12 cellular contexts compared by ENCODE assay signal in the genomic region with DNA sequence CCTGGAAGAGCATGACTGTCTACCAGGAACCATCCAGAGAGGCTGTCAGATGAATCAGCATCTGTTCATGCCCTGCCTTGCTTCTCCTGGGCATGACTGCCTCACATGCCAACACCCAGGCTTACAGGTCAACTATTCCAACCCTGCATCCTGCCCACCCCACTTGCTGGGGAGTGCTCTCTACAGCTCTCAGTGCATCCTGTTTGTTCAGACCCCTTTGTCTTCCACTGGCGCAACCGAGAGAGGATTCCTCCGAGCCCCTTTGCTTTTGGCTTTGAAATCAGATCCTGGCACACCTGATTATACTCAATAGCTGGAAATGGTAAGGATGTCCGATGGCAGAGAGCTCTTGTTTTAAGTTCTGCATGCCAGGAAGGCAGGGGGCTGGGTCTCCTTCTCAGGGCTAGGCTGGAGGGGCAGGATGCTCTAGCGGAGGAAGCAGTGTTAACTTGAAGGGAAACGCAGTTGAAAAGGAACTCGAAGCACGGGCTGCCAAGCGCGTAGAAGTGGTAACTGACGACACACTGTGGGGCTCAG.
DNase-seq lines count a peak whose midpoint lies in the region; ATAC-seq and TF ChIP-seq lines count a peak whose summit lies in the region.
"Had no signal": no experiment of that assay in that cellular context is flagged by ENCODE, and none has a peak within 500 bp of the region (broad histone marks: within the 10 kb centered on the region; RNA-seq: fewer than 3 reads in every experiment).

No MANE protein-coding gene starts in this region.

- H3K27me3 Mint-ChIP-seq in activated naive CD8-positive, alpha-beta T cell treated with anti-CD3 and anti-CD28 coated beads, Interleukin-2, amount 50 U/mL, for 24 hours, result no peaks in the 10 kb centered on the region

- H3K27me3 ChIP-seq in parathyroid adenoma (ENCODE audit: control insufficient read depth, insufficient read depth, low read length), result no peaks in the 10 kb centered on the region
- H3K27me3 ChIP-seq: ovary had no signal

- peaks cover 37% of the 10 kb centered on the region for H3K4me1 Mint-ChIP-seq in activated naive CD8-positive, alpha-beta T cell treated with anti-CD3 and anti-CD28 coated beads, Interleukin-2, amount 50 U/mL, for 24 hours

- ATAC-seq in GM18868 (IDR thresholded peaks at IDR 0.05; ENCODE audit: unreplicated experiment) (peak; percentile 22), HG02798 (IDR thresholded peaks at IDR 0.05; ENCODE audit: poor library complexity, unreplicated experiment) (peak; percentile 6), GM18517 (IDR thresholded peaks at IDR 0.05; ENCODE audit: unreplicated experiment) (no peak), HG03280 (IDR thresholded peaks at IDR 0.05; ENCODE audit: unreplicated experiment) (no peak), HG02571 (IDR thresholded peaks at IDR 0.05; ENCODE audit: unreplicated experiment) (no peak)
- peak; percentile 54 for ATAC-seq in activated naive CD8-positive, alpha-beta T cell treated with anti-CD3 and anti-CD28 coated beads, Interleukin-2, amount 50 U/mL, for 24 hours

- H3K4me1 ChIP-seq in parathyroid adenoma, result no peaks in the 10 kb centered on the region

- no peaks in the 10 kb centered on the region for H3K9me3 ChIP-seq in parathyroid adenoma (ENCODE audit: control insufficient read depth, low read length)
- H3K9me3 ChIP-seq: ovary had no signal

- no peaks in the 10 kb centered on the region for H3K79me2 ChIP-seq in parathyroid adenoma

- no peak overlapping the region for H3K4me3 ChIP-seq in parathyroid adenoma (ENCODE audit: low read depth, low read length)
- H3K4me3 ChIP-seq: ovary had no signal

- DNase-seq in activated naive CD8-positive, alpha-beta T cell treated with anti-CD3 and anti-CD28 coated beads, Interleukin-2, amount 50 U/mL, for 24 hours, result no peak
- no peak for DNase-seq in OCI-M1 (lab: John Stamatoyannopoulos, UW)
- DNase-seq: cortex of kidney, NCI-H2081, ovary had no signal

- TF ChIP-seq CTCF in parathyroid adenoma (IDR thresholded peaks at IDR 0.05), result no peak

- no peaks in the 10 kb centered on the region for H3K9me3 Mint-ChIP-seq in activated naive CD8-positive, alpha-beta T cell treated with anti-CD3 and anti-CD28 coated beads, Interleukin-2, amount 50 U/mL, for 24 hours
- H3K9me3 Mint-ChIP-seq: T-helper 1 cell treated with Interleukin-12 subunit alpha and Interleukin-12 subunit beta and Interleukin-4 antibody, amounts not matched to agents 30 μg/mL and 1 μg/mL, for 36 hours had no signal

- no peaks in the 10 kb centered on the region for H3K36me3 Mint-ChIP-seq in activated naive CD8-positive, alpha-beta T cell treated with anti-CD3 and anti-CD28 coated beads, Interleukin-2, amount 50 U/mL, for 24 hours (ENCODE audit: low read depth)

- peak overlapping the region; percentile 29 for H3K27ac Mint-ChIP-seq in activated naive CD8-positive, alpha-beta T cell treated with anti-CD3 and anti-CD28 coated beads, Interleukin-2, amount 50 U/mL, for 24 hours
- H3K27ac Mint-ChIP-seq: T-helper 1 cell treated with Interleukin-12 subunit alpha and Interleukin-12 subunit beta and Interleukin-4 antibody, amounts not matched to agents 30 μg/mL and 1 μg/mL, for 36 hours had no signal

- no peak overlapping the region for H3K4me3 Mint-ChIP-seq in activated naive CD8-positive, alpha-beta T cell treated with anti-CD3 and anti-CD28 coated beads, Interleukin-2, amount 50 U/mL, for 24 hours
- H3K4me3 Mint-ChIP-seq: T-helper 1 cell treated with Interleukin-12 subunit alpha and Interleukin-12 subunit beta and Interleukin-4 antibody, amounts not matched to agents 30 μg/mL and 1 μg/mL, for 36 hours had no signal

- no peaks in the 10 kb centered on the region for H3K36me3 ChIP-seq in parathyroid adenoma (ENCODE audit: control insufficient read depth, insufficient read depth, low read length)
- H3K36me3 ChIP-seq: ovary had no signal

- H3K4me2 ChIP-seq in parathyroid adenoma (ENCODE audit: low read length), result no peak overlapping the region

- H3K9ac ChIP-seq in parathyroid adenoma, result no peak overlapping the region

- no peak overlapping the region for H2AFZ ChIP-seq in parathyroid adenoma

- peak overlapping the region; percentile 16 for H3K27ac ChIP-seq in parathyroid adenoma
- H3K27ac ChIP-seq: ovary had no signal

Comparison
In these comparisons a context has a peak if more than half of its experiments do, and no peak if none do; other contexts are left out.
1. ATAC-seq: peak in GM18868 (single experiment), HG02798 (single experiment) and activated naive CD8-positive, alpha-beta T cell treated with anti-CD3 and anti-CD28 coated beads, Interleukin-2, amount 50 U/mL, for 24 hours (single experiment); none in GM18517 (single experiment), HG03280 (single experiment) and HG02571 (single experiment).